Comparison of ENCODE assay signal across 28 cellular contexts in genomic region chr14:94093418-94093817, GRCh38. TPM values are rescaled to one million over a fixed set of nuclear protein-coding genes. Genes with fewer than 3 reads are reported as not detected.
DNase-seq lines count a peak whose midpoint lies in the region; ATAC-seq, FAIRE-seq and TF ChIP-seq lines count a peak whose summit lies in the region.
"Had no signal": no experiment of that assay in that cellular context is flagged by ENCODE, and none has a peak within 500 bp of the region (broad histone marks: within the 10 kb centered on the region; RNA-seq: fewer than 3 reads in every experiment).

No MANE protein-coding gene starts in this region.

- intact Hi-C loops in HepG2 (cut with micrococcal nuclease; ENCODE audit: unreplicated experiment), result no loop called here
- intact Hi-C loops in right lobe of liver (cut with DNase I), result no loop called here
- intact Hi-C loops in esophagus muscularis mucosa (cut with DNase I), result no loop called here

- FAIRE-seq in HepG2 (lab: Jason Lieb, UNC) (no peak), GM12892 (lab: Jason Lieb, UNC) (no peak)
- FAIRE-seq: A204.1, GM12878, GM19239 had no signal

- TF ChIP-seq EP300 in HepG2 (IDR thresholded peaks at IDR 0.05; ENCODE audit: low read depth in 2 of 2, low read length in 2 of 2) (no peak), HepG2 (CRISPR knock-in tag; IDR thresholded peaks at IDR 0.05; ENCODE audit: borderline replicate concordance) (no peak), esophagus muscularis mucosa (IDR thresholded peaks at IDR 0.05) (no peak)

- no peaks in the 10 kb centered on the region for H3K9me3 Mint-ChIP-seq in neural crest cell
- H3K9me3 Mint-ChIP-seq: CD4-positive, alpha-beta memory T cell; CD4-positive, CD25-positive, alpha-beta regulatory T cell; CD8-positive, alpha-beta memory T cell had no signal

- H3K36me3 Mint-ChIP-seq in neural crest cell (ENCODE audit: low read depth), result peaks cover 2% of the 10 kb centered on the region
- H3K36me3 Mint-ChIP-seq: CD4-positive, alpha-beta memory T cell; CD4-positive, CD25-positive, alpha-beta regulatory T cell; CD8-positive, alpha-beta memory T cell had no signal

- H3K4me2 ChIP-seq in HepG2 (ENCODE audit: low read depth, low read length), result peak overlapping the region; percentile 34
- H3K4me2 ChIP-seq: BLaER1 had no signal

- no peak for DNase-seq in HepG2 (ENCODE audit: low spot score)
- DNase-seq in right lobe of liver, result no peak
- DNase-seq in esophagus muscularis mucosa (ENCODE audit: extremely low spot score), result peak; percentile 68
- peak; percentile 4 for DNase-seq in iPS-NIHi7 (ENCODE audit: extremely low spot score)
- no peak for DNase-seq in neural crest cell (ENCODE audit: low read depth, low spot score)
- no peak for DNase-seq in KG1 (lab: John Stamatoyannopoulos, UW)
- DNase-seq in DMS53 treated with DMSO at 0.1 percent for 48 hours (lab: John Stamatoyannopoulos, UW; ENCODE audit: unreplicated experiment), result no peak
- no peak for DNase-seq in GM12892 (ENCODE audit: insufficient read length)
- DNase-seq: 8988T; ACHN; BE2C; C1 segment of cervical spinal cord; CD4-positive, alpha-beta memory T cell; CD4-positive, CD25-positive, alpha-beta regulatory T cell; CD8-positive, alpha-beta memory T cell; COR-L47; DMS 273 treated with DMSO at 0.1 percent for 48 hours; DMS153; DMS53; DND-41; EL; GDM1 had no signal

- H3K27me3 Mint-ChIP-seq in neural crest cell (ENCODE audit: low read depth), result no peaks in the 10 kb centered on the region
- H3K27me3 Mint-ChIP-seq: CD4-positive, alpha-beta memory T cell; CD4-positive, CD25-positive, alpha-beta regulatory T cell; CD8-positive, alpha-beta memory T cell had no signal

- whole genome bisulfite sequencing in HepG2 (ENCODE audit: low lambda C conversion rate), result 100% methylated on average over 2 of the region's 2 CpGs
- WGBS in right lobe of liver (ENCODE audit: insufficient coverage, low coverage, low lambda C conversion rate, missing lambda C conversion rate), result 95% methylated on average over 2 of the region's 2 CpGs
- 94% methylated on average over 2 of the region's 2 CpGs for WGBS in esophagus muscularis mucosa

- ATAC-seq in HepG2 (peak; percentile 52; the same call in 2 of the 3 replicates), right lobe of liver (no peak)
- ATAC-seq: GM12878 had no signal

- in situ Hi-C loops in HepG2 (cut with HindIII; ENCODE audit: extremely low pct_ligation_motif_present, low pct_unique_long_range_greater_than_20kb), result no loop called here

- H3K4me3 Mint-ChIP-seq in neural crest cell, result no peak overlapping the region
- H3K4me3 Mint-ChIP-seq: CD14-positive monocyte; CD4-positive, alpha-beta memory T cell; CD8-positive, alpha-beta memory T cell had no signal

- TF ChIP-seq RAD21 in HepG2 (CRISPR knock-in tag; IDR thresholded peaks at IDR 0.05), result no peak

- H3K36me3 ChIP-seq in HepG2 (replicated peaks in 1 of 2; ENCODE audit: control insufficient read depth in 1 of 2, insufficient read depth in 2 of 2, low read length in 2 of 2) (0 out of 5 replicates have a peak, but pooled peaks cover 0 to 6% of the 10 kb centered on the region in 2 experiments), right lobe of liver (no peaks in the 10 kb centered on the region), esophagus muscularis mucosa (peaks cover 0 to 13% (median 6%) of the 10 kb centered on the region in 4 donors)

- H2AFZ ChIP-seq in HepG2 (ENCODE audit: low read length), result no peak overlapping the region

- CTCF ChIA-PET in HepG2 (lab: Yijun Ruan, JAX; ENCODE audit: low intra/inter-chr PET ratio, low total read pairs), result no interaction called here

- POLR2A ChIA-PET in HepG2 (lab: Yijun Ruan, JAX), result interaction anchor here (2.0 kb wide), 1 partner anchor 12 kb away, joined by 6 read pairs; the partner anchor contains the start of genes DDX24 and IFI27L1

- H3K9me3 ChIP-seq in HepG2 (ENCODE audit: low read length), result no peaks in the 10 kb centered on the region
- H3K9me3 ChIP-seq in right lobe of liver, result no peaks in the 10 kb centered on the region
- H3K9me3 ChIP-seq in esophagus muscularis mucosa, result no peaks in the 10 kb centered on the region
- H3K9me3 ChIP-seq: BE2C, BLaER1 had no signal

- H3K27ac Mint-ChIP-seq in neural crest cell (ENCODE audit: unreplicated experiment), result peak overlapping the region; percentile 25
- H3K27ac Mint-ChIP-seq: CD14-positive monocyte; CD4-positive, alpha-beta memory T cell; CD4-positive, CD25-positive, alpha-beta regulatory T cell had no signal

- no peaks in the 10 kb centered on the region for H3K4me1 Mint-ChIP-seq in neural crest cell
- H3K4me1 Mint-ChIP-seq: CD4-positive, alpha-beta memory T cell; CD4-positive, CD25-positive, alpha-beta regulatory T cell; CD8-positive, alpha-beta memory T cell had no signal

- no peak for TF ChIP-seq CTCF in HepG2 (CRISPR knock-in tag; IDR thresholded peaks at IDR 0.05)
- no peak for TF ChIP-seq CTCF in right lobe of liver (IDR thresholded peaks at IDR 0.05)
- TF ChIP-seq CTCF in esophagus muscularis mucosa (IDR thresholded peaks at IDR 0.05), result no peak
- TF ChIP-seq CTCF in neural crest cell (conservative IDR thresholded peaks at IDR 0.05), result no peak

- no peak overlapping the region for H3K9ac ChIP-seq in HepG2 (ENCODE audit: insufficient read depth, low read depth, low read length)
- H3K9ac ChIP-seq: BLaER1 had no signal

- TF ChIP-seq POLR2A in HepG2 (IDR thresholded peaks at IDR 0.05; ENCODE audit: insufficient read depth in 1 of 2, low read depth in 2 of 2, low read length in 2 of 2) (no peak), right lobe of liver (IDR thresholded peaks at IDR 0.05) (no peak), esophagus muscularis mucosa (IDR thresholded peaks at IDR 0.05; ENCODE audit: low read depth) (no peak), GM12892 (IDR thresholded peaks at IDR 0.05; ENCODE audit: low read depth, low read length) (no peak)

- H3K4me3 ChIP-seq in HepG2 (replicated peaks in 1 of 3; ENCODE audit: insufficient read depth in 1 of 3, low read depth in 2 of 3, low read length in 3 of 3) (no peak overlapping the region), right lobe of liver (no peak overlapping the region), esophagus muscularis mucosa (no peak overlapping the region)
- H3K4me3 ChIP-seq: BLaER1, GM12878 had no signal

- H4K20me1 ChIP-seq in HepG2 (ENCODE audit: insufficient read depth, low read length), result no peaks in the 10 kb centered on the region
- H4K20me1 ChIP-seq: BLaER1 had no signal

- peaks cover 14% of the 10 kb centered on the region for H3K4me1 ChIP-seq in HepG2 (ENCODE audit: insufficient read depth, low read length)
- H3K4me1 ChIP-seq in right lobe of liver, result no peaks in the 10 kb centered on the region
- H3K4me1 ChIP-seq in esophagus muscularis mucosa, result no peaks in the 10 kb centered on the region
- H3K4me1 ChIP-seq: BE2C, BLaER1 had no signal

- no TSS peak for BruUV-seq in HepG2 (replicated peaks; lab: Mats Ljungman, UMichigan)

- H3K27me3 ChIP-seq in HepG2 (ENCODE audit: control insufficient read depth in 1 of 2, insufficient read depth in 2 of 2, low read length in 2 of 2), result no peaks in the 10 kb centered on the region
- no peaks in the 10 kb centered on the region for H3K27me3 ChIP-seq in right lobe of liver
- no peaks in the 10 kb centered on the region for H3K27me3 ChIP-seq in esophagus muscularis mucosa
- H3K27me3 ChIP-seq: BE2C, BLaER1 had no signal

- H3K79me2 ChIP-seq in HepG2 (ENCODE audit: insufficient read depth, low read length), result no peaks in the 10 kb centered on the region

- no peak overlapping the region for H3K27ac ChIP-seq in HepG2 (ENCODE audit: extremely low read length, insufficient read depth, low read length)
- H3K27ac ChIP-seq in right lobe of liver, result no peak overlapping the region
- H3K27ac ChIP-seq in esophagus muscularis mucosa (replicated peaks in 1 of 4), result no peak overlapping the region
- H3K27ac ChIP-seq: BLaER1 had no signal

RNA-seq across cellular contexts. Expression of gene IFI27L1, which starts 12.3 kb away (rescaled TPM):
- total RNA-seq in HepG2 (2016; rRNA removed; fragmentation: Illumina TruSeq; extraction: Trizol), result 19.0 and 19.3 TPM in 2 replicates
- 6.4 and 9.9 TPM in 2 replicates for total RNA-seq in HepG2 (2016; cell fraction: cytosol; rRNA removed; fragmentation: Illumina TruSeq; extraction: Trizol; ENCODE audit: low read depth)
- total RNA-seq in HepG2 (2016; cell fraction: insoluble cytoplasmic fraction; rRNA removed; fragmentation: Illumina TruSeq; extraction: Trizol), result 18.3 and 20.8 TPM in 2 replicates
- 10.0 and 10.1 TPM in 2 replicates for total RNA-seq in HepG2 (2016; cell fraction: membrane; rRNA removed; fragmentation: Illumina TruSeq; extraction: Trizol)
- total RNA-seq in HepG2 (2016; cell fraction: nucleus; rRNA removed; fragmentation: Illumina TruSeq; extraction: Trizol), result 14.3 and 16.2 TPM in 2 replicates
- polyA plus RNA-seq in HepG2 (2011; rRNA removed), result 9.6 and 11.9 TPM in 2 replicates
- polyA plus RNA-seq in HepG2 (2011; cell fraction: cytosol; rRNA removed), result 14.3 and 18.1 TPM in 2 replicates
- polyA plus RNA-seq in HepG2 (2011; cell fraction: nucleus; rRNA removed), result 13.5 TPM in 2 replicates
- polyA plus RNA-seq in HepG2 (2012), result 8.0 and 11.2 TPM in 2 replicates
- 5.6 and 7.8 TPM in 2 replicates for polyA plus RNA-seq in HepG2 (2016; cell fraction: cytosol; fragmentation: Illumina TruSeq; extraction: Trizol; ENCODE audit: low read depth)
- 12.7 and 14.3 TPM in 2 replicates for polyA plus RNA-seq in HepG2 (2016; cell fraction: insoluble cytoplasmic fraction; fragmentation: Illumina TruSeq; extraction: Trizol; ENCODE audit: low read depth)
- polyA plus RNA-seq in HepG2 (2016; cell fraction: membrane; fragmentation: Illumina TruSeq; extraction: Trizol; ENCODE audit: low read depth), result 5.7 and 8.7 TPM in 2 replicates
- 26.6 and 29.4 TPM in 2 replicates for polyA plus RNA-seq in HepG2 (2016; cell fraction: nucleus; fragmentation: Illumina TruSeq; extraction: Trizol; ENCODE audit: insufficient read depth, low read depth)
- 5.1 and 14.3 TPM in 2 replicates for polyA minus RNA-seq in HepG2 (2011; rRNA and poly(A)+ RNA removed; ENCODE audit: low replicate concordance)
- 2.7 and 3.1 TPM in 2 replicates for polyA minus RNA-seq in HepG2 (2011; cell fraction: cytosol; rRNA and poly(A)+ RNA removed)
- polyA minus RNA-seq in HepG2 (2011; cell fraction: nucleus; rRNA and poly(A)+ RNA removed), result 5.5 and 8.3 TPM in 2 replicates
- 1 to 10 TPM; 2.6 to 8.2 (median 5.3) TPM for total RNA-seq in right lobe of liver
- total RNA-seq in esophagus muscularis mucosa, result 10 to 100 TPM in 1 of 4 donors, 1 to 10 TPM in 3; 5.8 to 12.9 (median 6.4) TPM
- total RNA-seq in neural crest cell, result 36.3 and 39.7 TPM in 2 replicates
- 25.2 TPM for polyA plus RNA-seq in GM12892 (2012; ENCODE audit: missing spikeins)

RNA-seq across cellular contexts. Expression of gene DDX24, which starts 12.4 kb away (rescaled TPM):
- total RNA-seq in HepG2 (2016; rRNA removed; fragmentation: Illumina TruSeq; extraction: Trizol), result 149 and 215 TPM in 2 replicates
- 8.8 and 12.3 TPM in 2 replicates for total RNA-seq in HepG2 (2016; cell fraction: cytosol; rRNA removed; fragmentation: Illumina TruSeq; extraction: Trizol; ENCODE audit: low read depth)
- total RNA-seq in HepG2 (2016; cell fraction: insoluble cytoplasmic fraction; rRNA removed; fragmentation: Illumina TruSeq; extraction: Trizol), result 152 and 207 TPM in 2 replicates
- total RNA-seq in HepG2 (2016; cell fraction: membrane; rRNA removed; fragmentation: Illumina TruSeq; extraction: Trizol), result 25.6 and 27.8 TPM in 2 replicates
- 84.5 and 106 TPM in 2 replicates for total RNA-seq in HepG2 (2016; cell fraction: nucleus; rRNA removed; fragmentation: Illumina TruSeq; extraction: Trizol)
- 62.3 and 67.3 TPM in 2 replicates for polyA plus RNA-seq in HepG2 (2011; rRNA removed)
- polyA plus RNA-seq in HepG2 (2011; cell fraction: cytosol; rRNA removed), result 38.2 and 50.1 TPM in 2 replicates
- polyA plus RNA-seq in HepG2 (2011; cell fraction: nucleus; rRNA removed), result 56.2 and 66.5 TPM in 2 replicates
- 86.8 and 88.0 TPM in 2 replicates for polyA plus RNA-seq in HepG2 (2012)
- polyA plus RNA-seq in HepG2 (2016; cell fraction: cytosol; fragmentation: Illumina TruSeq; extraction: Trizol; ENCODE audit: low read depth), result 5.2 and 6.0 TPM in 2 replicates
- polyA plus RNA-seq in HepG2 (2016; cell fraction: insoluble cytoplasmic fraction; fragmentation: Illumina TruSeq; extraction: Trizol; ENCODE audit: low read depth), result 160 and 163 TPM in 2 replicates
- 12.6 and 13.0 TPM in 2 replicates for polyA plus RNA-seq in HepG2 (2016; cell fraction: membrane; fragmentation: Illumina TruSeq; extraction: Trizol; ENCODE audit: low read depth)
- polyA plus RNA-seq in HepG2 (2016; cell fraction: nucleus; fragmentation: Illumina TruSeq; extraction: Trizol; ENCODE audit: insufficient read depth, low read depth), result 104 and 108 TPM in 2 replicates
- polyA minus RNA-seq in HepG2 (2011; rRNA and poly(A)+ RNA removed; ENCODE audit: low replicate concordance), result 50.1 and 167 TPM in 2 replicates
- polyA minus RNA-seq in HepG2 (2011; cell fraction: cytosol; rRNA and poly(A)+ RNA removed), result 37.3 and 43.9 TPM in 2 replicates
- polyA minus RNA-seq in HepG2 (2011; cell fraction: nucleus; rRNA and poly(A)+ RNA removed), result 50.2 and 79.2 TPM in 2 replicates
- 10 to 100 TPM; 47.8 to 74.0 (median 63.6) TPM for total RNA-seq in right lobe of liver
- 100 to 1,000 TPM; 142 to 215 (median 176) TPM for total RNA-seq in esophagus muscularis mucosa
- 168 and 177 TPM in 2 replicates for total RNA-seq in neural crest cell
- 147 TPM for polyA plus RNA-seq in GM12892 (2012; ENCODE audit: missing spikeins)

RNA-seq across cellular contexts. Expression of gene IFI27, which starts 17.1 kb away (rescaled TPM):
- total RNA-seq in HepG2 (2016; rRNA removed; fragmentation: Illumina TruSeq; extraction: Trizol), result 1.2 and 2.0 TPM in 2 replicates
- total RNA-seq in HepG2 (2016; cell fraction: cytosol; rRNA removed; fragmentation: Illumina TruSeq; extraction: Trizol; ENCODE audit: low read depth), result 1.2 TPM in 1 of 2 replicates, not detected in the other
- total RNA-seq in HepG2 (2016; cell fraction: insoluble cytoplasmic fraction; rRNA removed; fragmentation: Illumina TruSeq; extraction: Trizol), result 1.4 and 1.6 TPM in 2 replicates
- total RNA-seq in HepG2 (2016; cell fraction: membrane; rRNA removed; fragmentation: Illumina TruSeq; extraction: Trizol), result 0.80 and 1.1 TPM in 2 replicates
- 1.3 and 2.1 TPM in 2 replicates for total RNA-seq in HepG2 (2016; cell fraction: nucleus; rRNA removed; fragmentation: Illumina TruSeq; extraction: Trizol)
- polyA plus RNA-seq in HepG2 (2011; rRNA removed), result 1.7 and 2.3 TPM in 2 replicates
- polyA plus RNA-seq in HepG2 (2011; cell fraction: cytosol; rRNA removed), result 2.5 and 3.5 TPM in 2 replicates
- polyA plus RNA-seq in HepG2 (2011; cell fraction: nucleus; rRNA removed), result 2.2 and 2.7 TPM in 2 replicates
- polyA plus RNA-seq in HepG2 (2012), result 1.0 and 1.3 TPM in 2 replicates
- 0.75 and 0.84 TPM in 2 replicates for polyA plus RNA-seq in HepG2 (2016; cell fraction: cytosol; fragmentation: Illumina TruSeq; extraction: Trizol; ENCODE audit: low read depth)
- polyA plus RNA-seq in HepG2 (2016; cell fraction: insoluble cytoplasmic fraction; fragmentation: Illumina TruSeq; extraction: Trizol; ENCODE audit: low read depth), result 0.77 and 0.79 TPM in 2 replicates
- polyA plus RNA-seq in HepG2 (2016; cell fraction: membrane; fragmentation: Illumina TruSeq; extraction: Trizol; ENCODE audit: low read depth), result 0.64 and 1.1 TPM in 2 replicates
- polyA plus RNA-seq in HepG2 (2016; cell fraction: nucleus; fragmentation: Illumina TruSeq; extraction: Trizol; ENCODE audit: insufficient read depth, low read depth), result 2.4 and 2.5 TPM in 2 replicates
- polyA minus RNA-seq in HepG2 (2011; rRNA and poly(A)+ RNA removed; ENCODE audit: low replicate concordance), result 2.4 and 59.0 TPM in 2 replicates
- not detected in 2 replicates for polyA minus RNA-seq in HepG2 (2011; cell fraction: cytosol; rRNA and poly(A)+ RNA removed)
- 0.39 and 1.1 TPM in 2 replicates for polyA minus RNA-seq in HepG2 (2011; cell fraction: nucleus; rRNA and poly(A)+ RNA removed)
- total RNA-seq in right lobe of liver, result 10 to 100 TPM; 10.0 to 32.5 (median 16.9) TPM
- total RNA-seq in esophagus muscularis mucosa, result 100 to 1,000 TPM in 3 of 4 donors, 10 to 100 TPM in 1; 88.0 to 293 (median 180) TPM
- total RNA-seq in neural crest cell, result 8.1 and 9.5 TPM in 2 replicates
- 3.1 TPM for polyA plus RNA-seq in GM12892 (2012; ENCODE audit: missing spikeins)
- total RNA-seq: G401 had no signal

RNA-seq across cellular contexts. Expression of gene IFI27L2, which starts 36.0 kb away (rescaled TPM):
- total RNA-seq in HepG2 (2016; rRNA removed; fragmentation: Illumina TruSeq; extraction: Trizol) (4.3 and 6.0 TPM in 2 replicates), right lobe of liver (1 to 10 TPM in 5 of 6 experiments, not detected in 1; 1.8 to 7.9 (median 4.1) TPM), esophagus muscularis mucosa (10 to 100 TPM; 38.8 to 83.9 (median 64.7) TPM), neural crest cell (25.3 and 30.4 TPM in 2 replicates)
- total RNA-seq in HepG2 (2016; cell fraction: cytosol; rRNA removed; fragmentation: Illumina TruSeq; extraction: Trizol; ENCODE audit: low read depth), result 2.5 and 3.2 TPM in 2 replicates
- total RNA-seq in HepG2 (2016; cell fraction: insoluble cytoplasmic fraction; rRNA removed; fragmentation: Illumina TruSeq; extraction: Trizol), result 5.0 and 5.5 TPM in 2 replicates
- 3.6 and 3.7 TPM in 2 replicates for total RNA-seq in HepG2 (2016; cell fraction: membrane; rRNA removed; fragmentation: Illumina TruSeq; extraction: Trizol)
- total RNA-seq in HepG2 (2016; cell fraction: nucleus; rRNA removed; fragmentation: Illumina TruSeq; extraction: Trizol), result 1.6 and 1.9 TPM in 2 replicates
- 4.8 and 6.9 TPM in 2 replicates for polyA plus RNA-seq in HepG2 (2011; rRNA removed)
- polyA plus RNA-seq in HepG2 (2011; cell fraction: cytosol; rRNA removed), result 9.7 and 10.5 TPM in 2 replicates
- polyA plus RNA-seq in HepG2 (2011; cell fraction: nucleus; rRNA removed), result 3.1 and 4.9 TPM in 2 replicates
- 2.3 and 4.8 TPM in 2 replicates for polyA plus RNA-seq in HepG2 (2012)
- polyA plus RNA-seq in HepG2 (2016; cell fraction: cytosol; fragmentation: Illumina TruSeq; extraction: Trizol; ENCODE audit: low read depth), result 3.7 and 4.6 TPM in 2 replicates
- polyA plus RNA-seq in HepG2 (2016; cell fraction: insoluble cytoplasmic fraction; fragmentation: Illumina TruSeq; extraction: Trizol; ENCODE audit: low read depth), result 6.3 and 6.5 TPM in 2 replicates
- polyA plus RNA-seq in HepG2 (2016; cell fraction: membrane; fragmentation: Illumina TruSeq; extraction: Trizol; ENCODE audit: low read depth), result 2.3 and 3.4 TPM in 2 replicates
- polyA plus RNA-seq in HepG2 (2016; cell fraction: nucleus; fragmentation: Illumina TruSeq; extraction: Trizol; ENCODE audit: insufficient read depth, low read depth), result 2.8 and 4.6 TPM in 2 replicates
- 1.5 and 6.0 TPM in 2 replicates for polyA minus RNA-seq in HepG2 (2011; rRNA and poly(A)+ RNA removed; ENCODE audit: low replicate concordance)
- polyA minus RNA-seq in HepG2 (2011; cell fraction: cytosol; rRNA and poly(A)+ RNA removed), result not detected in 2 replicates
- polyA minus RNA-seq in HepG2 (2011; cell fraction: nucleus; rRNA and poly(A)+ RNA removed), result 1.1 TPM in 1 of 2 replicates, not detected in the other
- polyA plus RNA-seq in GM12892 (2012; ENCODE audit: missing spikeins), result 150 TPM

Comparison
In these comparisons a context has a peak if more than half of its experiments do, and no peak if none do; other contexts are left out.
1. DNase-seq: peak in esophagus muscularis mucosa (single experiment) and iPS-NIHi7 (single experiment); none in HepG2 (single experiment), right lobe of liver (0 of 3), neural crest cell (single experiment), KG1 (single experiment), DMS53 treated with DMSO at 0.1 percent for 48 hours (single experiment) and GM12892 (single experiment).